8 cellular contexts compared by ENCODE assay signal in the genomic region with DNA sequence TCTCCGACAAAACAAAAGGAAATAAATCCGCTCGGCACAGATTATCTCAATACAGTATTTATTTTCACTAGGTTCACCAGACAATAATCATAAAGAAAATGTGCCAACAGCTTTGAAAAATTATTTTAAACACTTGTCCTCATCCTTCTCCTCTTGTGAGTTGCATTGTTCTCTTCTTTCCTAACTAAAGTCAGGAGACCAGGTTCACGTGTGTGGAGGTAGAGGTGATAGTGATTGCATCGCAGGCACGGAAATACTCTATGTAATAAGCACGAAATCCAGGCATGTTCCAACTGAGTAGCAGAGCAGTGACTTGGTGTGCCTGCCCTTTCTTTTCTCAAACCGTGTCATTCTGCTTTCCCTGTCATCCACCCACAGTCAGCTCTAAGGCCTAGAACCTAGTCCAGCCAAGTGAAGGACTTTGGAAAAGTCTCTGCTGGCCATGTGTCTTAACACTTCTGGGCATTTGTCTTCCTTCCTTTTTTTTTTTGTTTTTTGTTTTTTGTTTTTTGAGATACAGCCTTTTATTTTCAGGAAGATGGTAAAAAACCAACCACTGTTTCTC. TPM values are rescaled to one million over a fixed set of nuclear protein-coding genes. Genes with fewer than 3 reads are reported as not detected.
A peak's percentile ranks its signal among the peaks of the same experiment; 100 is the strongest.
DNase-seq lines count a peak whose midpoint lies in the region; ATAC-seq, FAIRE-seq and TF ChIP-seq lines count a peak whose summit lies in the region.

No MANE protein-coding gene starts in this region.

- H3K4me2 ChIP-seq in A549, result peak overlapping the region; percentile 59

- intact Hi-C loops in activated T-helper 1 cell treated with anti-CD3 and anti-CD28 coated beads, Interleukin-12 subunit alpha, Interleukin-12 subunit beta, Interleukin-2, Interleukin-4 antibody, amounts not matched to agents 30 ng/mL and 10 ng/mL and 1 ng/mL, durations not matched to agents 14 hours and 24 hours and 36 hours (cut with micrococcal nuclease), result loop anchor here (1.0 kb wide), 1 partner anchor 593 kb away; a partner anchor contains a TSS
- intact Hi-C loops in aorta (cut with DNase I), result no loop called here

- H3K9me3 ChIP-seq in A549 (no peaks in the 10 kb centered on the region), aorta (ENCODE audit: control insufficient read depth, low read length) (no peaks in the 10 kb centered on the region)

- peak overlapping the region; percentile 55 to 66 for H3K27ac ChIP-seq in A549
- no peak overlapping the region for H3K27ac ChIP-seq in aorta (ENCODE audit: low read depth in 1 of 2, low read length in 2 of 2)

- CTCF ChIA-PET in A549 (lab: Yijun Ruan, JAX), result no interaction called here

- WGBS in A549 (ENCODE audit: missing lambda C conversion rate), result 87% methylated on average over 8 of the region's 8 CpGs
- WGBS in aorta, 2 donors, result 92 to 95% methylated on average over 8 of the region's 8 CpGs

- no peak for TF ChIP-seq POLR2A in A549 (IDR thresholded peaks at IDR 0.05; ENCODE audit: low read length)
- TF ChIP-seq POLR2A in GM12892 (IDR thresholded peaks at IDR 0.05; ENCODE audit: low read depth, low read length), result no peak

- no peak for TF ChIP-seq EP300 in A549 (IDR thresholded peaks at IDR 0.05)

- TF ChIP-seq RAD21 in A549 (conservative IDR thresholded peaks at IDR 0.05 in 1 of 2, IDR thresholded peaks at IDR 0.05 in 1 of 2), result no peak

- TF ChIP-seq CTCF in A549 (IDR thresholded peaks at IDR 0.05) (no peak), mesothelial cell of epicardium (IDR thresholded peaks at IDR 0.05; ENCODE audit: unreplicated experiment) (no peak)

- H3K9me3 Mint-ChIP-seq in activated T-helper 1 cell treated with anti-CD3 and anti-CD28 coated beads, Interleukin-12 subunit alpha, Interleukin-12 subunit beta, Interleukin-2, Interleukin-4 antibody, amounts not matched to agents 30 ng/mL and 10 ng/mL and 1 ng/mL, durations not matched to agents 14 hours and 24 hours and 36 hours, result no peaks in the 10 kb centered on the region
- peaks cover 17% of the 10 kb centered on the region for H3K9me3 Mint-ChIP-seq in mesothelial cell of epicardium

- H3K4me1 ChIP-seq in A549, result peaks cover 24% of the 10 kb centered on the region; the same call in 2 of the 3 replicates
- peaks cover 0 to 2% of the 10 kb centered on the region in 2 donors for H3K4me1 ChIP-seq in aorta (ENCODE audit: control insufficient read depth in 1 of 2, insufficient read depth in 2 of 2, low read length in 2 of 2)

- H3K36me3 Mint-ChIP-seq in activated T-helper 1 cell treated with anti-CD3 and anti-CD28 coated beads, Interleukin-12 subunit alpha, Interleukin-12 subunit beta, Interleukin-2, Interleukin-4 antibody, amounts not matched to agents 30 ng/mL and 10 ng/mL and 1 ng/mL, durations not matched to agents 14 hours and 24 hours and 36 hours (ENCODE audit: low read depth), result peaks cover 1% of the 10 kb centered on the region
- H3K36me3 Mint-ChIP-seq in mesothelial cell of epicardium, result no peaks in the 10 kb centered on the region

- FAIRE-seq in A549 (lab: Jason Lieb, UNC) (no peak), GM12892 (lab: Jason Lieb, UNC) (peak; percentile 36)

- no peaks in the 10 kb centered on the region for H3K27me3 ChIP-seq in aorta (ENCODE audit: control insufficient read depth in 1 of 2, insufficient read depth in 2 of 2, low read length in 1 of 2)

- DNase-seq in A549 (ENCODE audit: low read depth in 1 of 2, low spot score in 1 of 2) (no peak), GM12892 (ENCODE audit: insufficient read length) (no peak), mesothelial cell of epicardium (ENCODE audit: low spot score in 2 of 2, unreplicated experiment in 2 of 2) (no peak), aorta (no peak), AG08395 (ENCODE audit: low spot score) (no peak), epidermal melanocyte (ENCODE audit: insufficient read length, low spot score) (no peak), NCI-H1417 treated with DMSO at 0.1 percent for 48 hours (lab: John Stamatoyannopoulos, UW) (no peak)
- DNase-seq in activated T-helper 1 cell treated with anti-CD3 and anti-CD28 coated beads, Interleukin-12 subunit alpha, Interleukin-12 subunit beta, Interleukin-2, Interleukin-4 antibody, amounts not matched to agents 30 ng/mL and 10 ng/mL and 1 ng/mL, durations not matched to agents 14 hours and 24 hours and 36 hours (ENCODE audit: low spot score), result no peak

- peaks cover 35% of the 10 kb centered on the region for H3K4me1 Mint-ChIP-seq in activated T-helper 1 cell treated with anti-CD3 and anti-CD28 coated beads, Interleukin-12 subunit alpha, Interleukin-12 subunit beta, Interleukin-2, Interleukin-4 antibody, amounts not matched to agents 30 ng/mL and 10 ng/mL and 1 ng/mL, durations not matched to agents 14 hours and 24 hours and 36 hours (ENCODE audit: low read depth)
- peaks cover 18% of the 10 kb centered on the region for H3K4me1 Mint-ChIP-seq in mesothelial cell of epicardium

- no peak overlapping the region for H3K27ac Mint-ChIP-seq in activated T-helper 1 cell treated with anti-CD3 and anti-CD28 coated beads, Interleukin-12 subunit alpha, Interleukin-12 subunit beta, Interleukin-2, Interleukin-4 antibody, amounts not matched to agents 30 ng/mL and 10 ng/mL and 1 ng/mL, durations not matched to agents 14 hours and 24 hours and 36 hours
- H3K27ac Mint-ChIP-seq in mesothelial cell of epicardium, result no peak overlapping the region

- peak overlapping the region; percentile 95 for H3K4me3 Mint-ChIP-seq in activated T-helper 1 cell treated with anti-CD3 and anti-CD28 coated beads, Interleukin-12 subunit alpha, Interleukin-12 subunit beta, Interleukin-2, Interleukin-4 antibody, amounts not matched to agents 30 ng/mL and 10 ng/mL and 1 ng/mL, durations not matched to agents 14 hours and 24 hours and 36 hours
- peak overlapping the region; percentile 96 for H3K4me3 Mint-ChIP-seq in mesothelial cell of epicardium

- peaks cover 11% of the 10 kb centered on the region for H3K27me3 Mint-ChIP-seq in activated T-helper 1 cell treated with anti-CD3 and anti-CD28 coated beads, Interleukin-12 subunit alpha, Interleukin-12 subunit beta, Interleukin-2, Interleukin-4 antibody, amounts not matched to agents 30 ng/mL and 10 ng/mL and 1 ng/mL, durations not matched to agents 14 hours and 24 hours and 36 hours (ENCODE audit: insufficient read depth)
- H3K27me3 Mint-ChIP-seq in mesothelial cell of epicardium (ENCODE audit: low read depth), result no peaks in the 10 kb centered on the region

- no peaks in the 10 kb centered on the region for H3K36me3 ChIP-seq in aorta (ENCODE audit: control insufficient read depth in 1 of 2, insufficient read depth in 2 of 2, low read length in 1 of 2)

- no peak for ATAC-seq in A549
- no peak for ATAC-seq in aorta (ENCODE audit: low FRiP score)

- POLR2A ChIA-PET in A549 (lab: Yijun Ruan, JAX), result interaction anchor here (2.2 kb wide), 1 partner anchor 314 kb away, joined by 21 read pairs; a partner anchor contains a TSS

- H3K4me3 ChIP-seq in A549 (peak overlapping the region; percentile 23; the same call in 1 of the 3 replicates), aorta (ENCODE audit: low read length in 2 of 2) (no peak overlapping the region)

TF ChIP-seq in A549, 52 proteins besides CTCF, POLR2A, EP300 and RAD21:
- TF ChIP-seq KDM1A (IDR thresholded peaks at IDR 0.05; ENCODE audit: low read depth) (no peak), EHMT2 (IDR thresholded peaks at IDR 0.05; ENCODE audit: low read depth) (no peak), TP53 (CRISPR knock-in tag; IDR thresholded peaks at IDR 0.05) (no peak), FOSL2 (IDR thresholded peaks at IDR 0.05) (no peak), FOSL2 (CRISPR knock-in tag; IDR thresholded peaks at IDR 0.05) (no peak), SREBF2 (IDR thresholded peaks at IDR 0.05) (no peak), KDM5A (IDR thresholded peaks at IDR 0.05) (no peak), RCOR1 (IDR thresholded peaks at IDR 0.05; ENCODE audit: low read depth, low read length) (no peak), TFCP2L1 (CRISPR knock-in tag; IDR thresholded peaks at IDR 0.05) (no peak), NR3C1 (IDR thresholded peaks at IDR 0.05) (no peak), FOXS1 (CRISPR knock-in tag; IDR thresholded peaks at IDR 0.05) (no peak), HOXA7 (CRISPR knock-in tag; IDR thresholded peaks at IDR 0.05) (no peak), ZNF302 (CRISPR knock-in tag; IDR thresholded peaks at IDR 0.05) (no peak), RFX5 (IDR thresholded peaks at IDR 0.05) (no peak), MAZ (IDR thresholded peaks at IDR 0.05; ENCODE audit: borderline replicate concordance, low read depth, low read length) (no peak), SMC3 (IDR thresholded peaks at IDR 0.05) (no peak), RNF2 (IDR thresholded peaks at IDR 0.05; ENCODE audit: borderline replicate concordance, low read depth) (no peak), JUNB (IDR thresholded peaks at IDR 0.05) (no peak)
- TF ChIP-seq, protein P1, sequence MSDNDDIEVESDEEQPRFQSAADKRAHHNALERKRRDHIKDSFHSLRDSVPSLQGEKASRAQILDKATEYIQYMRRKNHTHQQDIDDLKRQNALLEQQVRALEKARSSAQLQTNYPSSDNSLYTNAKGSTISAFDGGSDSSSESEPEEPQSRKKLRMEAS (IDR thresholded peaks at IDR 0.05), result no peak
- TF ChIP-seq, protein P2, sequence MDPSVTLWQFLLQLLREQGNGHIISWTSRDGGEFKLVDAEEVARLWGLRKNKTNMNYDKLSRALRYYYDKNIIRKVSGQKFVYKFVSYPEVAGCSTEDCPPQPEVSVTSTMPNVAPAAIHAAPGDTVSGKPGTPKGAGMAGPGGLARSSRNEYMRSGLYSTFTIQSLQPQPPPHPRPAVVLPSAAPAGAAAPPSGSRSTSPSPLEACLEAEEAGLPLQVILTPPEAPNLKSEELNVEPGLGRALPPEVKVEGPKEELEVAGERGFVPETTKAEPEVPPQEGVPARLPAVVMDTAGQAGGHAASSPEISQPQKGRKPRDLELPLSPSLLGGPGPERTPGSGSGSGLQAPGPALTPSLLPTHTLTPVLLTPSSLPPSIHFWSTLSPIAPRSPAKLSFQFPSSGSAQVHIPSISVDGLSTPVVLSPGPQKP (IDR thresholded peaks at IDR 0.05; ENCODE audit: low read depth, low read length), result no peak

RNA-seq across cellular contexts. Expression of a gene that starts 0.9 kb away (rescaled TPM):
- polyA plus RNA-seq in A549 (2011; rRNA removed) (43.2 and 54.2 TPM in 2 replicates), A549 (2017; fragmentation: RNase III; extraction: RNeasy Plus Mini Kit Qiagen cat#74134 plus additional on column Dnase treatment) (24.6 to 26.8 TPM (median 25.9 TPM) in 3 replicates), aorta (10 to 100 TPM; 13.1 to 21.7 TPM)
- 5.1 and 6.1 TPM in 2 replicates for polyA plus RNA-seq in A549 (2012; cell fraction: cytosol; rRNA removed)
- 7.1 and 9.9 TPM in 2 replicates for polyA plus RNA-seq in A549 (2012; cell fraction: nucleus; rRNA removed)
- polyA minus RNA-seq in A549 (2011; rRNA and poly(A)+ RNA removed), result 31.3 and 34.0 TPM in 2 replicates
- polyA plus RNA-seq in GM12892 (2012; ENCODE audit: missing spikeins), result 24.2 TPM
- total RNA-seq in activated T-helper 1 cell treated with anti-CD3 and anti-CD28 coated beads, Interleukin-12 subunit alpha, Interleukin-12 subunit beta, Interleukin-2, Interleukin-4 antibody, amounts not matched to agents 30 ng/mL and 10 ng/mL and 1 ng/mL, durations not matched to agents 14 hours and 24 hours and 36 hours, result 55.9 and 56.1 TPM in 2 replicates
- total RNA-seq in mesothelial cell of epicardium (69.9 to 74.7 TPM (median 71.5 TPM) in 3 replicates), aorta (100 to 1,000 TPM; 118 to 119 TPM)

Comparison
In these comparisons a context has a peak if more than half of its experiments do, and no peak if none do; other contexts are left out.
1. H3K27ac ChIP-seq: peak in A549 (2 of 2); none in aorta (0 of 2).